ENCODE assay signal across 16 cellular contexts in the genomic region with DNA sequence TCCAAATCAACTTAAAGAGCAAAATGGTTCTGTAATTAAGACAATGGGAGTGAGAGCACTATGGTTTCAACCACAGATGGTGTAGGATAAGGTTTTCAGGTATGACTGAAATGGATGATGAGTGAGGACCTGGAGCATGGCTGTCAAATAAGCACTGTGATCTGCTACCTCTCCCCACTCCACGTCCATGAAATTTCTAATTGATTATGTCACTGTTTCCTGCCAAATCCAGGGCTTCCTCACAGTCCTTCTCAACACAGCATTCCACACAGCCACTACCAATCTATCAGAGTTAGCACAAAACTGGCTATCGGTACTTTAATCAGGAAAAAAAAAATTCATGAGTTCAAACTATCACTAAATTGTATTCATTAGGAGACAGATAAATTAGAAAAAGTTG.
DNase-seq lines count a peak whose midpoint lies in the region; ATAC-seq and TF ChIP-seq lines count a peak whose summit lies in the region.
"Had no signal": no experiment of that assay in that cellular context is flagged by ENCODE, and none has a peak within 500 bp of the region (broad histone marks: within the 10 kb centered on the region; RNA-seq: fewer than 3 reads in every experiment).

No MANE protein-coding gene starts in this region.

- peaks cover 5% of the 10 kb centered on the region for H3K9me3 Mint-ChIP-seq in CD4-positive, alpha-beta T cell

- ATAC-seq in CD4-positive, alpha-beta T cell (ENCODE audit: poor library complexity) = no peak
- ATAC-seq in GM18519 (IDR thresholded peaks at IDR 0.05; ENCODE audit: low FRiP score, unreplicated experiment) = no peak
- ATAC-seq: HCT116, HepG2 had no signal

- no peaks in the 10 kb centered on the region for H3K4me1 Mint-ChIP-seq in CD4-positive, alpha-beta T cell (ENCODE audit: low read depth)
- H3K4me1 Mint-ChIP-seq: CD14-positive monocyte; CD8-positive, alpha-beta memory T cell had no signal

- H3K27me3 Mint-ChIP-seq in CD4-positive, alpha-beta T cell = no peaks in the 10 kb centered on the region

- H3K27ac ChIP-seq in CD4-positive, alpha-beta T cell (ENCODE audit: low read depth, low read length) = no peak overlapping the region
- H3K27ac ChIP-seq: KMS-11 had no signal

- peak; percentile 31 for DNase-seq in AG08395 (ENCODE audit: low spot score)
- DNase-seq in GM03348 (ENCODE audit: low spot score) = peak; percentile 44
- DNase-seq in NCI-H82 (lab: John Stamatoyannopoulos, UW) = peak; percentile 67
- peak; percentile 31 for DNase-seq in glomerular visceral epithelial cell (ENCODE audit: extremely low spot score)
- no peak for DNase-seq in stimulated activated CD4-positive, alpha-beta T cell treated with anti-CD3 and anti-CD28 coated beads, Interleukin-12 subunit alpha, Interleukin-12 subunit beta, amount 100 ng/mL, for 4 hours
- no peak for DNase-seq in ecto neural progenitor cell (ENCODE audit: low spot score)
- no peak for DNase-seq in CD4-positive, alpha-beta T cell
- DNase-seq: 8988T; Caco-2; CD8-positive, alpha-beta memory T cell; DND-41 had no signal

- CTCF ChIA-PET in CD4-positive, alpha-beta T cell (lab: Charles Lee) = no interaction called here

- H3K4me3 Mint-ChIP-seq in CD4-positive, alpha-beta T cell = no peak overlapping the region
- H3K4me3 Mint-ChIP-seq: CD14-positive monocyte; CD8-positive, alpha-beta memory T cell had no signal

- intact Hi-C loops in CD4-positive, alpha-beta T cell (cut with DNase I, micrococcal nuclease) = no loop called here

- no peaks in the 10 kb centered on the region for H3K36me3 Mint-ChIP-seq in CD4-positive, alpha-beta T cell (ENCODE audit: low read depth)
- H3K36me3 Mint-ChIP-seq: CD14-positive monocyte; CD8-positive, alpha-beta memory T cell had no signal

- POLR2A ChIA-PET in CD4-positive, alpha-beta T cell (lab: Charles Lee) = no interaction called here

- H3K27ac Mint-ChIP-seq in CD4-positive, alpha-beta T cell = no peak overlapping the region
- H3K27ac Mint-ChIP-seq: CD14-positive monocyte; CD8-positive, alpha-beta memory T cell had no signal

- H3K9me3 ChIP-seq in CD4-positive, alpha-beta T cell (ENCODE audit: control insufficient read depth, low read length) = no peaks in the 10 kb centered on the region
- H3K9me3 ChIP-seq: Caco-2 had no signal

- no peak for TF ChIP-seq CTCF in CD4-positive, alpha-beta T cell (IDR thresholded peaks at IDR 0.05)

- no peaks in the 10 kb centered on the region for H3K27me3 ChIP-seq in CD4-positive, alpha-beta T cell (ENCODE audit: control insufficient read depth, insufficient read depth, low read length)

Comparison
In these comparisons a context has a peak if more than half of its experiments do, and no peak if none do; other contexts are left out.
1. DNase-seq: peak in AG08395 (single experiment), GM03348 (single experiment), NCI-H82 (single experiment) and glomerular visceral epithelial cell (single experiment); none in stimulated activated CD4-positive, alpha-beta T cell treated with anti-CD3 and anti-CD28 coated beads, Interleukin-12 subunit alpha, Interleukin-12 subunit beta, amount 100 ng/mL, for 4 hours (single experiment), ecto neural progenitor cell (single experiment) and CD4-positive, alpha-beta T cell (0 of 10).